In genomic region chr2:169360984-169361705, GRCh38 we compare ENCODE assay signal across 1 cellular context.
TF ChIP-seq lines count a peak whose summit lies in the region.

No MANE protein-coding gene starts in this region.

TF ChIP-seq in K562, 482 proteins besides CTCF, POLR2A, EP300 and RAD21:
- peak; percentile 50; the same call in 1 of the 2 replicates for TF ChIP-seq THRB (CRISPR knock-in tag; conservative IDR thresholded peaks at IDR 0.05)
- no peak for TF ChIP-seq USF2 (CRISPR knock-in tag; IDR thresholded peaks at IDR 0.05)
